In the genomic region with DNA sequence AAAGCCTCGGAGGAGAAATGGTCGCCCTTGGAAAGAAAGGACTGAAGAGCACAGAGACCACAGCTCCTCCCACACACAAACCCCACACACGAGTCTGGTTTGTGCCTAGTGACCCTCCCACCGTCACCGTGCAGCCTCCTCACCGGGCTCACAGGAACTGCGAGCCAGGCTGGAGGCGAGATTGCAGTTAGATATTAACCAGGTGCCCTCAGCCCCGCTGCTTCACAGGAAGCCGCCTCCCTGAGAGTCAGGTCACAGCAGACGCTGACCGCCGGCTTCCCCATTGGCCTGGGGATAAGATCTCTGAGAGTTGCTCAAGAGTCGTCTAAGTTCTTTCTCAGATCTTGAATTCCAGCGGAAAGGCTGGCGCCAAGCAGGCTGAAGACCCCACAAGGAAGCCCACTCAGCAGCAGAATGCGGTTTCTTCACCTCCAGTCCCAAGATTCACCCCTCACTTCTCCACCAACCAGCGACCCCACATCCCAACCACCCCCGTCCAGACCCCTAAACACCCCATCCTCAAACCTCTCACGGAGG, we compare ENCODE assay signal across 9 cellular contexts. TPM values are rescaled to one million over a fixed set of nuclear protein-coding genes. Genes with fewer than 3 reads are reported as not detected.
DNase-seq lines count a peak whose midpoint lies in the region; ATAC-seq and TF ChIP-seq lines count a peak whose summit lies in the region.
"Had no signal": no experiment of that assay in that cellular context is flagged by ENCODE, and none has a peak within 500 bp of the region (broad histone marks: within the 10 kb centered on the region; RNA-seq: fewer than 3 reads in every experiment).

No MANE protein-coding gene starts in this region.

- peak overlapping the region; percentile 100 for H3K4me3 Mint-ChIP-seq in activated naive CD4-positive, alpha-beta T cell treated with anti-CD3 and anti-CD28 coated beads, Interleukin-2, amount 10 ng/mL, durations not matched to agents 7 days and 5 days
- H3K4me3 Mint-ChIP-seq in glutamatergic neuron (ENCODE audit: unreplicated experiment) = peak overlapping the region; percentile 99

- H3K9me3 ChIP-seq in AG04450 (ENCODE audit: control insufficient read depth, insufficient read depth, low read length) = peaks cover 4% of the 10 kb centered on the region; the same call in 1 of the 2 replicates
- H3K9me3 ChIP-seq in upper lobe of right lung = no peaks in the 10 kb centered on the region

- H3K4me1 ChIP-seq in upper lobe of right lung = peaks cover 20% of the 10 kb centered on the region

- intact Hi-C loops in upper lobe of right lung (cut with DNase I) = no loop called here

- no peaks in the 10 kb centered on the region for H3K36me3 ChIP-seq in upper lobe of right lung

- DNase-seq in AG04450 (ENCODE audit: low read depth, low spot score) = no peak
- peak; percentile 79 for DNase-seq in activated naive CD4-positive, alpha-beta T cell treated with anti-CD3 and anti-CD28 coated beads, Interleukin-2, amount 10 ng/mL, durations not matched to agents 7 days and 5 days
- peak; percentile 61 for DNase-seq in glutamatergic neuron
- DNase-seq in nucleus accumbens (lab: John Stamatoyannopoulos, UW) = peak in 29 of 56 donors; percentile 1 to 40 (median 17)
- DNase-seq in upper lobe of right lung = peak; percentile 95

- no peaks in the 10 kb centered on the region for H3K27me3 Mint-ChIP-seq in activated naive CD4-positive, alpha-beta T cell treated with anti-CD3 and anti-CD28 coated beads, Interleukin-2, amount 10 ng/mL, durations not matched to agents 7 days and 5 days
- H3K27me3 Mint-ChIP-seq in glutamatergic neuron (ENCODE audit: unreplicated experiment) = peaks cover 3% of the 10 kb centered on the region

- peak overlapping the region; percentile 99 for H3K27ac Mint-ChIP-seq in activated naive CD4-positive, alpha-beta T cell treated with anti-CD3 and anti-CD28 coated beads, Interleukin-2, amount 10 ng/mL, durations not matched to agents 7 days and 5 days
- peak overlapping the region; percentile 98 for H3K27ac Mint-ChIP-seq in glutamatergic neuron (ENCODE audit: unreplicated experiment)

- H3K27me3 ChIP-seq in AG04450 (ENCODE audit: control insufficient read depth, insufficient read depth, low read length) (no peaks in the 10 kb centered on the region), upper lobe of right lung (no peaks in the 10 kb centered on the region)

- peak overlapping the region; percentile 47 for H3K27ac ChIP-seq in AG04450 (ENCODE audit: low read depth, low read length)
- peak overlapping the region; percentile 99 for H3K27ac ChIP-seq in upper lobe of right lung

- POLR2A ChIA-PET in AG04450 (lab: Yijun Ruan, JAX) = no interaction called here

- peak; percentile 65 for TF ChIP-seq POLR2A in Raji (IDR thresholded peaks at IDR 0.05; ENCODE audit: insufficient read depth, low read depth, low read length)

- peak; percentile 49 for ATAC-seq in GM18508 (IDR thresholded peaks at IDR 0.05; ENCODE audit: insufficient read depth, unreplicated experiment)
- ATAC-seq in HG03135 (IDR thresholded peaks at IDR 0.05; ENCODE audit: unreplicated experiment) = peak; percentile 66
- ATAC-seq in upper lobe of right lung = peak; percentile 82

- H3K9me3 Mint-ChIP-seq in activated naive CD4-positive, alpha-beta T cell treated with anti-CD3 and anti-CD28 coated beads, Interleukin-2, amount 10 ng/mL, durations not matched to agents 7 days and 5 days = peaks cover 30% of the 10 kb centered on the region
- H3K9me3 Mint-ChIP-seq in glutamatergic neuron (ENCODE audit: unreplicated experiment) = peaks cover 8% of the 10 kb centered on the region

- TF ChIP-seq CTCF in AG04450 (IDR thresholded peaks at IDR 0.05; ENCODE audit: low read depth, low read length) = no peak
- no peak for TF ChIP-seq CTCF in glutamatergic neuron (IDR thresholded peaks at IDR 0.05; ENCODE audit: partially characterized antibody, unreplicated experiment)
- no peak for TF ChIP-seq CTCF in upper lobe of right lung (IDR thresholded peaks at IDR 0.05)

- H3K4me3 ChIP-seq in AG04450 (ENCODE audit: low read depth, low read length) (peak overlapping the region; percentile 98), upper lobe of right lung (peak overlapping the region; percentile 97)

- H3K4me1 Mint-ChIP-seq in activated naive CD4-positive, alpha-beta T cell treated with anti-CD3 and anti-CD28 coated beads, Interleukin-2, amount 10 ng/mL, durations not matched to agents 7 days and 5 days = peaks cover 46% of the 10 kb centered on the region
- H3K4me1 Mint-ChIP-seq in glutamatergic neuron (ENCODE audit: low read depth, unreplicated experiment) = peaks cover 2% of the 10 kb centered on the region

- peaks cover 55% of the 10 kb centered on the region for H3K36me3 Mint-ChIP-seq in activated naive CD4-positive, alpha-beta T cell treated with anti-CD3 and anti-CD28 coated beads, Interleukin-2, amount 10 ng/mL, durations not matched to agents 7 days and 5 days
- no peaks in the 10 kb centered on the region for H3K36me3 Mint-ChIP-seq in glutamatergic neuron (ENCODE audit: unreplicated experiment)

- CTCF ChIA-PET in AG04450 (lab: Charles Lee) = interaction anchor here (0.8 kb wide), 1 partner anchor 203 kb away, joined by 3 read pairs; no protein-coding TSS in a partner anchor
- CTCF ChIA-PET in activated naive CD4-positive, alpha-beta T cell treated with anti-CD3 and anti-CD28 coated beads, Interleukin-2, amount 10 ng/mL, durations not matched to agents 7 days and 5 days (lab: Charles Lee) = interaction anchor here (0.5 kb wide), 1 partner anchor 147 kb away, joined by 3 read pairs; a partner anchor contains a TSS

RNA-seq across cellular contexts. Expression of a gene that starts 0.8 kb away (rescaled TPM):
- polyA plus RNA-seq in AG04450 (2011; rRNA removed) = 3.9 and 4.8 TPM in 2 replicates
- 6.0 and 8.6 TPM in 2 replicates for polyA minus RNA-seq in AG04450 (2011; rRNA and poly(A)+ RNA removed)
- total RNA-seq in glutamatergic neuron (ENCODE audit: unreplicated experiment) (15.2 TPM), upper lobe of right lung (12.6 TPM)

RNA-seq across cellular contexts. Expression of a gene that starts 39.6 kb away (rescaled TPM):
- polyA plus RNA-seq in AG04450 (2011; rRNA removed) = 1.8 and 2.3 TPM in 2 replicates
- 1.6 and 2.0 TPM in 2 replicates for polyA minus RNA-seq in AG04450 (2011; rRNA and poly(A)+ RNA removed)
- total RNA-seq in glutamatergic neuron (ENCODE audit: unreplicated experiment) (3.8 TPM), upper lobe of right lung (4.2 TPM)
- total RNA-seq: NCI-H460 had no signal
